ENCODE assay signal across 8 cellular contexts in genomic region chr16:48365030-48365600, GRCh38. TPM values are rescaled to one million over a fixed set of nuclear protein-coding genes. Genes with fewer than 3 reads are reported as not detected.
DNase-seq lines count a peak whose midpoint lies in the region; FAIRE-seq and TF ChIP-seq lines count a peak whose summit lies in the region.

No MANE protein-coding gene starts in this region.

- H3K14ac ChIP-seq in H1 (ENCODE audit: insufficient read length), result no peak overlapping the region

- no peak overlapping the region for H3K27ac ChIP-seq in BLaER1
- H3K27ac ChIP-seq in H1 (ENCODE audit: low read depth, low read length), result no peak overlapping the region; the same call in 1 of the 2 replicates

- H3K27me3 Mint-ChIP-seq in neural crest cell (ENCODE audit: low read depth), result no peaks in the 10 kb centered on the region

- no peak overlapping the region for H4K5ac ChIP-seq in H1 (ENCODE audit: insufficient read length, low read depth, low read length)

- H3K23me2 ChIP-seq in H1 (ENCODE audit: low read depth, low read length), result peaks cover 7% of the 10 kb centered on the region

- H3K27me3 ChIP-seq in BLaER1 (no peaks in the 10 kb centered on the region), H1 (replicated peaks in 1 of 4; ENCODE audit: control insufficient read depth in 3 of 4, extremely low read depth in 1 of 4, insufficient read depth in 3 of 4, low read length in 3 of 4) (no peaks in the 10 kb centered on the region)

- TF ChIP-seq RAD21 in H1 (IDR thresholded peaks at IDR 0.05 in 1 of 2, conservative IDR thresholded peaks at IDR 0.05 in 1 of 2; ENCODE audit: low read depth in 2 of 2, low read length in 2 of 2), result no peak

- no peak overlapping the region for H3K56ac ChIP-seq in H1 (replicated peaks; ENCODE audit: insufficient read length, low read depth, low read length)

- H3K36me3 ChIP-seq in BLaER1 (peaks cover 32% of the 10 kb centered on the region), H1 (ENCODE audit: control insufficient read depth in 2 of 4, insufficient read depth in 4 of 4, low read length in 3 of 4) (peaks cover 0 to 10% (median 1%) of the 10 kb centered on the region in 4 experiments; a peak in 3 of 8 replicates)

- H3K23ac ChIP-seq in H1 (ENCODE audit: insufficient read length), result no peak overlapping the region

- FAIRE-seq in H1 (lab: Jason Lieb, UNC), result no peak
- no peak for FAIRE-seq in D721Med (lab: Jason Lieb, UNC)

- no peak overlapping the region for H2AFZ ChIP-seq in H1 (ENCODE audit: low read length)

- no peak overlapping the region for H3K4ac ChIP-seq in H1 (replicated peaks; ENCODE audit: insufficient read length, low read depth, low read length)

- no peak for DNase-seq in NB4 (ENCODE audit: low read depth)
- no peak for DNase-seq in H1 (ENCODE audit: low read depth in 1 of 2, low spot score in 2 of 2)
- no peak for DNase-seq in neural crest cell (ENCODE audit: low read depth, low spot score)
- no peak for DNase-seq in D721Med (ENCODE audit: insufficient read length, low spot score)
- DNase-seq in GM13976 (ENCODE audit: low spot score), result no peak
- no peak for DNase-seq in NCI-H2196 (lab: John Stamatoyannopoulos, UW; ENCODE audit: unreplicated experiment)
- no peak for DNase-seq in NCI-H187 treated with DMSO at 0.1 percent for 48 hours (lab: John Stamatoyannopoulos, UW)

- peaks cover 59% of the 10 kb centered on the region for H3K4me1 ChIP-seq in BLaER1
- peaks cover 2 to 11% (median 6%) of the 10 kb centered on the region in 4 experiments; a peak in 5 of 7 replicates for H3K4me1 ChIP-seq in H1 (replicated peaks in 1 of 4; ENCODE audit: control insufficient read depth in 3 of 4, insufficient read depth in 4 of 4, low read length in 3 of 4)

- H3K18ac ChIP-seq in H1 (ENCODE audit: extremely low read depth, low read length), result peak overlapping the region; percentile 92

- TF ChIP-seq CTCF in NB4 (IDR thresholded peaks at IDR 0.05; ENCODE audit: low read depth, low read length), result no peak
- no peak for TF ChIP-seq CTCF in H1 (IDR thresholded peaks at IDR 0.05; ENCODE audit: control extremely low read depth in 1 of 3, insufficient read depth in 1 of 3, low read depth in 1 of 3, low read length in 3 of 3)
- TF ChIP-seq CTCF in neural crest cell (conservative IDR thresholded peaks at IDR 0.05), result no peak
- TF ChIP-seq CTCF in D721Med (IDR thresholded peaks at IDR 0.05; ENCODE audit: insufficient read depth, missing control alignments), result no peak
- no peak for TF ChIP-seq CTCF in GM13976 (IDR thresholded peaks at IDR 0.05; ENCODE audit: borderline replicate concordance, control extremely low read depth, extremely low read depth, insufficient read depth, missing control alignments)

- peak overlapping the region; percentile 52; the same call in 1 of the 2 replicates for H2BK12ac ChIP-seq in H1 (ENCODE audit: low read depth, low read length)

- no peak overlapping the region for H2BK20ac ChIP-seq in H1 (ENCODE audit: low read length)

- H3K9me3 ChIP-seq in BLaER1, result no peaks in the 10 kb centered on the region
- no peaks in the 10 kb centered on the region for H3K9me3 ChIP-seq in H1 (ENCODE audit: insufficient read depth in 2 of 2, low read depth in 1 of 2, low read length in 1 of 2)

- H2BK15ac ChIP-seq in H1 (ENCODE audit: low read length), result no peak overlapping the region

- H3K4me1 Mint-ChIP-seq in neural crest cell, result peaks cover 50% of the 10 kb centered on the region

- H3K36me3 Mint-ChIP-seq in neural crest cell (ENCODE audit: low read depth), result no peaks in the 10 kb centered on the region

- H2AK5ac ChIP-seq in H1 (ENCODE audit: low read depth, low read length), result no peak overlapping the region; the same call in 1 of the 2 replicates

- TF ChIP-seq POLR2A in NB4 (IDR thresholded peaks at IDR 0.05; ENCODE audit: extremely low read depth, insufficient read length) (no peak), H1 (IDR thresholded peaks at IDR 0.05; ENCODE audit: control extremely low read depth in 1 of 2, low read depth in 2 of 2, low read length in 2 of 2) (no peak)

- in situ Hi-C loops in GM13976 (cut with MboI; ENCODE audit: low sequenced_read_pairs, unreplicated experiment), result loop anchor here (25.0 kb wide), 1 partner anchor 97 kb away; no protein-coding TSS in a partner anchor

- peaks cover 32 to 96% of the 10 kb centered on the region in 2 experiments for H3K79me2 ChIP-seq in H1 (ENCODE audit: control insufficient read depth in 1 of 2, insufficient read depth in 2 of 2, low read length in 2 of 2)

- H3K4me3 Mint-ChIP-seq in neural crest cell, result peak overlapping the region; percentile 83

- H4K8ac ChIP-seq in H1 (ENCODE audit: extremely low read depth, insufficient read depth, low read length), result peak overlapping the region; percentile 52; the same call in 1 of the 2 replicates

- TF ChIP-seq EP300 in H1 (IDR thresholded peaks at IDR 0.05; ENCODE audit: borderline replicate concordance in 1 of 2, low read depth in 2 of 2, low read length in 2 of 2), result no peak

- peaks cover 99% of the 10 kb centered on the region for H4K20me1 ChIP-seq in BLaER1
- peaks cover 12 to 25% of the 10 kb centered on the region in 2 experiments for H4K20me1 ChIP-seq in H1 (replicated peaks in 1 of 2; ENCODE audit: control insufficient read depth in 1 of 2, insufficient read depth in 2 of 2, low read length in 2 of 2)

- CTCF ChIA-PET in H1 (lab: Charles Lee; ENCODE audit: partially characterized antibody), result interaction anchor here (0.5 to 2.8 kb wide), 10 partner anchors 9 to 265 kb away, joined by 3 to 19 read pairs (median 3); no protein-coding TSS in a partner anchor

- no peaks in the 10 kb centered on the region for H3K9me3 Mint-ChIP-seq in neural crest cell

- peaks cover 16% of the 10 kb centered on the region for H3K79me1 ChIP-seq in H1 (ENCODE audit: low read depth, low read length)

- no peak overlapping the region for H3K27ac Mint-ChIP-seq in neural crest cell (ENCODE audit: unreplicated experiment)

- POLR2A ChIA-PET in H1 (lab: Charles Lee; ENCODE audit: partially characterized antibody), result interaction anchor here (0.7 to 8.9 kb wide), 17 partner anchors 9 to 1481 kb away, joined by 3 to 156 read pairs (median 5); partner anchors contain the start of gene SIAH1

- WGBS in H1 (ENCODE audit: extremely low coverage in 1 of 2, insufficient coverage in 1 of 2, insufficient read length in 1 of 2, insufficient replicate concordance in 2 of 2, low coverage in 1 of 2, low lambda C conversion rate in 2 of 2, missing lambda C conversion rate in 1 of 2), 2 experiments, result 66% methylated on average over 15 of the region's 15 CpGs; no CpG with 5 or more reads in 1 of the 2 experiments

- peak overlapping the region; percentile 77 for H3K4me2 ChIP-seq in BLaER1
- peak overlapping the region; percentile 93 for H3K4me2 ChIP-seq in H1 (ENCODE audit: insufficient read depth in 1 of 2, low read depth in 2 of 2, low read length in 2 of 2)

- H2BK120ac ChIP-seq in H1 (replicated peaks; ENCODE audit: low read depth, low read length), result no peak overlapping the region

- no peak overlapping the region for H3K9ac ChIP-seq in BLaER1
- peak overlapping the region in 3 of 4 experiments; percentile 52 to 74 (median 60); a peak in 3 of 7 replicates for H3K9ac ChIP-seq in H1 (replicated peaks in 1 of 4; ENCODE audit: extremely low read depth in 1 of 4, low read depth in 3 of 4, low read length in 3 of 4)

- H3K4me3 ChIP-seq in BLaER1, result peak overlapping the region; percentile 64; the same call in 1 of the 2 replicates
- H3K4me3 ChIP-seq in NB4 (ENCODE audit: low read depth, low read length), result peak overlapping the region; percentile 42
- peak overlapping the region; percentile 60 to 87 (median 74) for H3K4me3 ChIP-seq in H1 (ENCODE audit: extremely low read depth in 1 of 4, insufficient read depth in 2 of 4, low read depth in 3 of 4, low read length in 4 of 4)

- H2BK5ac ChIP-seq in H1 (ENCODE audit: low read depth, low read length), result peak overlapping the region; percentile 40; the same call in 1 of the 2 replicates

- H4K91ac ChIP-seq in H1 (replicated peaks; ENCODE audit: insufficient read length, low read length), result no peak overlapping the region

TF ChIP-seq in H1, 55 proteins besides CTCF, POLR2A, EP300 and RAD21:
- TF ChIP-seq ASH2L (IDR thresholded peaks at IDR 0.05; ENCODE audit: low read length) (no peak), CREB1 (IDR thresholded peaks at IDR 0.05) (no peak), YY1 (IDR thresholded peaks at IDR 0.05; ENCODE audit: low read depth, low read length) (no peak), MAFK (IDR thresholded peaks at IDR 0.05; ENCODE audit: low read depth, low read length) (no peak), NRF1 (IDR thresholded peaks at IDR 0.05; ENCODE audit: low read depth, low read length) (no peak), POLR2AphosphoS5 (IDR thresholded peaks at IDR 0.05; ENCODE audit: low read depth, low read length) (no peak), CTBP2 (IDR thresholded peaks at IDR 0.05; ENCODE audit: borderline replicate concordance, insufficient read depth, insufficient read length, low read length) (no peak), TCF12 (IDR thresholded peaks at IDR 0.05; ENCODE audit: low read depth, low read length) (no peak), CHD1 (IDR thresholded peaks at IDR 0.05; ENCODE audit: low read depth, low read length) (no peak), CEBPB (IDR thresholded peaks at IDR 0.05; ENCODE audit: low read depth, low read length) (no peak), HDAC6 (IDR thresholded peaks at IDR 0.05; ENCODE audit: low read depth, low read length) (no peak), NANOG (IDR thresholded peaks at IDR 0.05; ENCODE audit: insufficient read depth, low read depth, low read length, poor library complexity, severe bottlenecking) (no peak), SRF (IDR thresholded peaks at IDR 0.05; ENCODE audit: low read depth, low read length) (no peak), KDM4A (IDR thresholded peaks at IDR 0.05; ENCODE audit: low read depth, low read length, severe bottlenecking) (no peak), GABPA (IDR thresholded peaks at IDR 0.05; ENCODE audit: borderline replicate concordance, insufficient read depth, low read length) (no peak)
TF ChIP-seq in H1: peak in this region for 0.

RNA-seq across cellular contexts. Expression of gene SIAH1, which starts 20.1 kb away (rescaled TPM):
- 33.3 and 33.9 TPM in 2 replicates for total RNA-seq in H1 (2021; fragmentation: NEBNext Ultra II Directional; extraction: Animal tissue kit (Norgen Biotek cat#: 25700))
- 19.5 and 21.3 TPM in 2 replicates for polyA plus RNA-seq in H1 (2011; rRNA removed)
- polyA plus RNA-seq in H1 (2011; cell fraction: cytosol; rRNA removed), result 27.5 TPM
- polyA plus RNA-seq in H1 (2011; cell fraction: nucleus; rRNA removed), result 17.5 TPM
- polyA plus RNA-seq in H1 (2012, experiment 1 of 2), result 20.8 to 28.2 TPM (median 23.3 TPM) in 4 replicates
- polyA plus RNA-seq in H1 (2012, experiment 2 of 2), result 4.0 TPM
- polyA plus RNA-seq in H1 (2013, experiment 1 of 2), result 22.2 TPM
- 20.8 TPM for polyA plus RNA-seq in H1 (2013, experiment 2 of 2)
- polyA minus RNA-seq in H1 (2011; rRNA and poly(A)+ RNA removed), result 43.7 and 54.2 TPM in 2 replicates
- 35.7 TPM for polyA minus RNA-seq in H1 (2011; cell fraction: cytosol; rRNA and poly(A)+ RNA removed)
- 48.2 TPM for polyA minus RNA-seq in H1 (2011; cell fraction: nucleus; rRNA and poly(A)+ RNA removed)
- total RNA-seq in neural crest cell, result 31.1 and 33.2 TPM in 2 replicates
